ENCODE assay signal across 9 cellular contexts in genomic region chr3:188929138-188929537, GRCh38.
DNase-seq lines count a peak whose midpoint lies in the region; ATAC-seq lines count a peak whose summit lies in the region.
"Had no signal": no experiment of that assay in that cellular context is flagged by ENCODE, and none has a peak within 500 bp of the region (broad histone marks: within the 10 kb centered on the region; RNA-seq: fewer than 3 reads in every experiment).

No MANE protein-coding gene starts in this region.

- peaks cover 0 to 4% of the 10 kb centered on the region in 2 donors for H3K27me3 Mint-ChIP-seq in stimulated activated naive B cell treated with anti-CD40 and anti-IgM and Interleukin-4, amounts not matched to agents 10 μg/mL and 1 μg/mL and 100 μg/mL, for 72 hours

- H3K4me3 Mint-ChIP-seq in stimulated activated naive B cell treated with anti-CD40 and anti-IgM and Interleukin-4, amounts not matched to agents 10 μg/mL and 1 μg/mL and 100 μg/mL, for 72 hours = no peak overlapping the region
- H3K4me3 Mint-ChIP-seq: T-helper 1 cell treated with Interleukin-12 subunit alpha and Interleukin-12 subunit beta and Interleukin-4 antibody, amounts not matched to agents 30 μg/mL and 1 μg/mL, for 36 hours had no signal

- H3K27ac Mint-ChIP-seq in stimulated activated naive B cell treated with anti-CD40 and anti-IgM and Interleukin-4, amounts not matched to agents 10 μg/mL and 1 μg/mL and 100 μg/mL, for 72 hours = no peak overlapping the region
- H3K27ac Mint-ChIP-seq: T-helper 1 cell treated with Interleukin-12 subunit alpha and Interleukin-12 subunit beta and Interleukin-4 antibody, amounts not matched to agents 30 μg/mL and 1 μg/mL, for 36 hours had no signal

- H3K9me3 Mint-ChIP-seq in stimulated activated naive B cell treated with anti-CD40 and anti-IgM and Interleukin-4, amounts not matched to agents 10 μg/mL and 1 μg/mL and 100 μg/mL, for 72 hours = no peaks in the 10 kb centered on the region

- ATAC-seq in GM21381 (IDR thresholded peaks at IDR 0.05; ENCODE audit: unreplicated experiment) = no peak
- no peak for ATAC-seq in stimulated activated naive B cell treated with anti-CD40 and anti-IgM and Interleukin-4, amounts not matched to agents 10 μg/mL and 1 μg/mL and 100 μg/mL, for 72 hours (replicated peaks)

- peak; percentile 19 for DNase-seq in EH (ENCODE audit: low read depth)
- peak; percentile 16 for DNase-seq in NCI-H226
- DNase-seq in dermis blood vessel endothelial cell = peak; percentile 54
- DNase-seq in lung microvascular endothelial cell (ENCODE audit: low read depth in 2 of 2) = peak; percentile 27 to 63
- no peak for DNase-seq in T-helper 1 cell
- DNase-seq in activated CD8-positive, alpha-beta memory T cell treated with anti-CD3 and anti-CD28 coated beads, Interleukin-2, amount 50 U/mL, for 48 hours = no peak
- DNase-seq in stimulated activated naive B cell treated with anti-CD40 and anti-IgM and Interleukin-4, amounts not matched to agents 10 μg/mL and 1 μg/mL and 100 μg/mL, for 72 hours = no peak

- H3K36me3 Mint-ChIP-seq in stimulated activated naive B cell treated with anti-CD40 and anti-IgM and Interleukin-4, amounts not matched to agents 10 μg/mL and 1 μg/mL and 100 μg/mL, for 72 hours = no peaks in the 10 kb centered on the region

- H3K4me1 Mint-ChIP-seq in stimulated activated naive B cell treated with anti-CD40 and anti-IgM and Interleukin-4, amounts not matched to agents 10 μg/mL and 1 μg/mL and 100 μg/mL, for 72 hours = peaks cover 6 to 9% of the 10 kb centered on the region in 2 donors

Comparison
In these comparisons a context has a peak if more than half of its experiments do, and no peak if none do; other contexts are left out.
1. DNase-seq: peak in EH (single experiment), NCI-H226 (single experiment), dermis blood vessel endothelial cell (single experiment) and lung microvascular endothelial cell (2 of 2); none in T-helper 1 cell (0 of 5), activated CD8-positive, alpha-beta memory T cell treated with anti-CD3 and anti-CD28 coated beads, Interleukin-2, amount 50 U/mL, for 48 hours (single experiment) and stimulated activated naive B cell treated with anti-CD40 and anti-IgM and Interleukin-4, amounts not matched to agents 10 μg/mL and 1 μg/mL and 100 μg/mL, for 72 hours (single experiment).